Comparison of ENCODE assay signal across 7 cellular contexts in genomic region chr3:83150896-83151295, GRCh38.
"Had no signal": no experiment of that assay in that cellular context is flagged by ENCODE, and none has a peak within 500 bp of the region (broad histone marks: within the 10 kb centered on the region; RNA-seq: fewer than 3 reads in every experiment).

No MANE protein-coding gene starts in this region.

- H3K4me1 Mint-ChIP-seq: IgD-negative memory B cell had no signal

- FAIRE-seq: HTR-8/SVneo, K562 had no signal

- DNase-seq: IMR-90, KBM-7, KG1 had no signal

- H3K4me3 Mint-ChIP-seq: IgD-negative memory B cell had no signal

- H3K27me3 Mint-ChIP-seq: IgD-negative memory B cell had no signal

- H3K27ac ChIP-seq: HL-60 had no signal

- H3K27ac Mint-ChIP-seq: IgD-negative memory B cell had no signal

- H3K36me3 Mint-ChIP-seq: IgD-negative memory B cell had no signal

- H3K4me3 ChIP-seq: K562 had no signal

- ATAC-seq: K562 had no signal
